Comparison of ENCODE assay signal across 2 cellular contexts in the genomic region with DNA sequence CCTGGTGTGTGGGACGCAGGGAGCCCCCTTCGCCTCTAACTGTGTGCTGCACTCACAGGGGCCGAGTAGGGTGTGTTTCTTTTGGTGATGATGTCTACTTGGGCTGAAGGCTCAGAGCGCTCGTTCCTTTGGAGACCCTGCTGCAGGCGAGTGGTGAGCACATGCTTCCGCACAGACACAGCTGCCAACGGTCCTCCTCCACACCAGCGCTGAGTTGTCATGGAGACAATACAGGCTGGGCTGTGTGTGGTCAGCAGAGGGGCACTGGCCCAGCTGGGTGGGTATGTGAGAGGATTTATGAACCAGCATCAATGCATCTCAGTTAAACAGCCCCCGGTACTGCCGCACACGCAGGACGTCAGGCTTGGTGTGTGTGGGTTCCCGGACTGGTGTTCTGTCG.
TF ChIP-seq lines count a peak whose summit lies in the region.

No MANE protein-coding gene starts in this region.

TF ChIP-seq in SK-N-SH, 30 proteins besides CTCF, POLR2A, EP300 and RAD21 (continued from another document):
- TF ChIP-seq TCF12 (IDR thresholded peaks at IDR 0.05) (no peak), RCOR1 (IDR thresholded peaks at IDR 0.05; ENCODE audit: low read length) (no peak), CHD2 (IDR thresholded peaks at IDR 0.05; ENCODE audit: low read length, partially characterized antibody) (no peak), ELF1 (IDR thresholded peaks at IDR 0.05) (no peak), RXRA (IDR thresholded peaks at IDR 0.05; ENCODE audit: borderline replicate concordance, low read depth) (no peak), MEF2A (IDR thresholded peaks at IDR 0.05; ENCODE audit: borderline replicate concordance, low read depth) (no peak)

TF ChIP-seq in SK-N-SH treated with all-trans-retinoic acid at 6 μM for 48 hours, 23 proteins besides CTCF, POLR2A, EP300 and RAD21 (continued from another document):
- TF ChIP-seq ZNF565 (CRISPR knock-in tag; conservative IDR thresholded peaks at IDR 0.05; ENCODE audit: low read depth) (no peak), ISL1 (CRISPR knock-in tag; IDR thresholded peaks at IDR 0.05) (no peak), BACH2 (CRISPR knock-in tag; IDR thresholded peaks at IDR 0.05; ENCODE audit: borderline replicate concordance) (no peak), ZFP3 (CRISPR knock-in tag; IDR thresholded peaks at IDR 0.05) (no peak), TOX (CRISPR knock-in tag; IDR thresholded peaks at IDR 0.05; ENCODE audit: borderline replicate concordance) (no peak), SNAI2 (CRISPR knock-in tag; IDR thresholded peaks at IDR 0.05) (no peak), ZC3H10 (CRISPR knock-in tag; IDR thresholded peaks at IDR 0.05) (no peak), CSDC2 (CRISPR knock-in tag; IDR thresholded peaks at IDR 0.05) (no peak), PPARA (CRISPR knock-in tag; IDR thresholded peaks at IDR 0.05; ENCODE audit: borderline replicate concordance) (no peak), ARNTL (CRISPR knock-in tag; IDR thresholded peaks at IDR 0.05; ENCODE audit: borderline replicate concordance, low read depth) (no peak)
- TF ChIP-seq, protein P1, sequence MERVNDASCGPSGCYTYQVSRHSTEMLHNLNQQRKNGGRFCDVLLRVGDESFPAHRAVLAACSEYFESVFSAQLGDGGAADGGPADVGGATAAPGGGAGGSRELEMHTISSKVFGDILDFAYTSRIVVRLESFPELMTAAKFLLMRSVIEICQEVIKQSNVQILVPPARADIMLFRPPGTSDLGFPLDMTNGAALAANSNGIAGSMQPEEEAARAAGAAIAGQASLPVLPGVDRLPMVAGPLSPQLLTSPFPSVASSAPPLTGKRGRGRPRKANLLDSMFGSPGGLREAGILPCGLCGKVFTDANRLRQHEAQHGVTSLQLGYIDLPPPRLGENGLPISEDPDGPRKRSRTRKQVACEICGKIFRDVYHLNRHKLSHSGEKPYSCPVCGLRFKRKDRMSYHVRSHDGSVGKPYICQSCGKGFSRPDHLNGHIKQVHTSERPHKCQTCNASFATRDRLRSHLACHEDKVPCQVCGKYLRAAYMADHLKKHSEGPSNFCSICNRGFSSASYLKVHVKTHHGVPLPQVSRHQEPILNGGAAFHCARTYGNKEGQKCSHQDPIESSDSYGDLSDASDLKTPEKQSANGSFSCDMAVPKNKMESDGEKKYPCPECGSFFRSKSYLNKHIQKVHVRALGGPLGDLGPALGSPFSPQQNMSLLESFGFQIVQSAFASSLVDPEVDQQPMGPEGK (CRISPR knock-in tag; IDR thresholded peaks at IDR 0.05; ENCODE audit: borderline replicate concordance) = no peak
- TF ChIP-seq, protein P2, sequence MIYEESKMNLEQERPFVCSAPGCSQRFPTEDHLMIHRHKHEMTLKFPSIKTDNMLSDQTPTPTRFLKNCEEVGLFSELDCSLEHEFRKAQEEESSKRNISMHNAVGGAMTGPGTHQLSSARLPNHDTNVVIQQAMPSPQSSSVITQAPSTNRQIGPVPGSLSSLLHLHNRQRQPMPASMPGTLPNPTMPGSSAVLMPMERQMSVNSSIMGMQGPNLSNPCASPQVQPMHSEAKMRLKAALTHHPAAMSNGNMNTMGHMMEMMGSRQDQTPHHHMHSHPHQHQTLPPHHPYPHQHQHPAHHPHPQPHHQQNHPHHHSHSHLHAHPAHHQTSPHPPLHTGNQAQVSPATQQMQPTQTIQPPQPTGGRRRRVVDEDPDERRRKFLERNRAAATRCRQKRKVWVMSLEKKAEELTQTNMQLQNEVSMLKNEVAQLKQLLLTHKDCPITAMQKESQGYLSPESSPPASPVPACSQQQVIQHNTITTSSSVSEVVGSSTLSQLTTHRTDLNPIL (CRISPR knock-in tag; IDR thresholded peaks at IDR 0.05; ENCODE audit: low read depth) = no peak
- TF ChIP-seq, protein P3, sequence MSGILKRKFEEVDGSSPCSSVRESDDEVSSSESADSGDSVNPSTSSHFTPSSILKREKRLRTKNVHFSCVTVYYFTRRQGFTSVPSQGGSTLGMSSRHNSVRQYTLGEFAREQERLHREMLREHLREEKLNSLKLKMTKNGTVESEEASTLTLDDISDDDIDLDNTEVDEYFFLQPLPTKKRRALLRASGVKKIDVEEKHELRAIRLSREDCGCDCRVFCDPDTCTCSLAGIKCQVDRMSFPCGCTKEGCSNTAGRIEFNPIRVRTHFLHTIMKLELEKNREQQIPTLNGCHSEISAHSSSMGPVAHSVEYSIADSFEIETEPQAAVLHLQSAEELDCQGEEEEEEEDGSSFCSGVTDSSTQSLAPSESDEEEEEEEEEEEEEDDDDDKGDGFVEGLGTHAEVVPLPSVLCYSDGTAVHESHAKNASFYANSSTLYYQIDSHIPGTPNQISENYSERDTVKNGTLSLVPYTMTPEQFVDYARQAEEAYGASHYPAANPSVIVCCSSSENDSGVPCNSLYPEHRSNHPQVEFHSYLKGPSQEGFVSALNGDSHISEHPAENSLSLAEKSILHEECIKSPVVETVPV (CRISPR knock-in tag; IDR thresholded peaks at IDR 0.05) = no peak
TF ChIP-seq in SK-N-SH treated with all-trans-retinoic acid at 6 μM for 48 hours: peak in this region for 0.
